9 cellular contexts compared by ENCODE assay signal in genomic region chr17:20121359-20122235, GRCh38.
DNase-seq lines count a peak whose midpoint lies in the region; ATAC-seq and TF ChIP-seq lines count a peak whose summit lies in the region.
"Had no signal": no experiment of that assay in that cellular context is flagged by ENCODE, and none has a peak within 500 bp of the region (broad histone marks: within the 10 kb centered on the region; RNA-seq: fewer than 3 reads in every experiment).

No MANE protein-coding gene starts in this region.

- CTCF ChIA-PET in Calu3 (lab: Charles Lee), result interaction anchor here (0.6 to 1.1 kb wide), 2 partner anchors 69 to 105 kb away, joined by 3 to 8 read pairs; no protein-coding TSS in a partner anchor

- H3K27ac Mint-ChIP-seq in Calu3 (ENCODE audit: unreplicated experiment), result no peak overlapping the region
- no peak overlapping the region for H3K27ac Mint-ChIP-seq in activated naive CD8-positive, alpha-beta T cell treated with anti-CD3 and anti-CD28 coated beads, Interleukin-2, amount 50 U/mL, for 24 hours
- H3K27ac Mint-ChIP-seq: activated naive CD8-positive, alpha-beta T cell had no signal

- H3K36me3 Mint-ChIP-seq in Calu3 (ENCODE audit: insufficient read depth, unreplicated experiment), result no peaks in the 10 kb centered on the region
- H3K36me3 Mint-ChIP-seq in activated naive CD8-positive, alpha-beta T cell treated with anti-CD3 and anti-CD28 coated beads, Interleukin-2, amount 50 U/mL, for 24 hours (ENCODE audit: low read depth), result no peaks in the 10 kb centered on the region
- H3K36me3 Mint-ChIP-seq: activated naive CD8-positive, alpha-beta T cell had no signal

- intact Hi-C loops in Calu3 (cut with micrococcal nuclease; ENCODE audit: unreplicated experiment), result loop anchor here (1.0 to 2.0 kb wide), 2 partner anchors 104 to 199 kb away; no protein-coding TSS in a partner anchor
- intact Hi-C loops in prostate gland (cut with DNase I), result loop anchor here (2.0 to 10.0 kb wide), 2 partner anchors 105 to 193 kb away; no protein-coding TSS in a partner anchor

- in situ Hi-C loops in KBM-7 (cut with MboI; ENCODE audit: low pct_unique_long_range_greater_than_20kb, low sequenced_read_pairs), result no loop called here

- H3K27ac ChIP-seq in cardiac muscle cell (no peak overlapping the region), prostate gland (no peak overlapping the region)

- WGBS in prostate gland, result 52% methylated on average over 11 of the region's 11 CpGs

- H3K4me3 Mint-ChIP-seq in Calu3 (ENCODE audit: low read depth, unreplicated experiment), result no peak overlapping the region
- no peak overlapping the region for H3K4me3 Mint-ChIP-seq in activated naive CD8-positive, alpha-beta T cell treated with anti-CD3 and anti-CD28 coated beads, Interleukin-2, amount 50 U/mL, for 24 hours
- H3K4me3 Mint-ChIP-seq: activated naive CD8-positive, alpha-beta T cell had no signal

- TF ChIP-seq POLR2A in prostate gland (IDR thresholded peaks at IDR 0.05), result no peak

- H3K4me3 ChIP-seq in cardiac muscle cell (no peak overlapping the region), prostate gland (no peak overlapping the region)

- H3K4me1 Mint-ChIP-seq in Calu3 (ENCODE audit: low read depth, unreplicated experiment), result peaks cover 14% of the 10 kb centered on the region
- H3K4me1 Mint-ChIP-seq in activated naive CD8-positive, alpha-beta T cell treated with anti-CD3 and anti-CD28 coated beads, Interleukin-2, amount 50 U/mL, for 24 hours, result peaks cover 2% of the 10 kb centered on the region

- TF ChIP-seq CTCF in Calu3 (IDR thresholded peaks at IDR 0.05; ENCODE audit: unreplicated experiment) (peak; percentile 75), cardiac muscle cell (IDR thresholded peaks at IDR 0.05; ENCODE audit: low read depth, low read length) (peak; percentile 92), prostate gland (IDR thresholded peaks at IDR 0.05) (peak; percentile 76 to 87 (median 82))

- no peak for ATAC-seq in activated naive CD8-positive, alpha-beta T cell treated with anti-CD3 and anti-CD28 coated beads, Interleukin-2, amount 50 U/mL, for 24 hours
- no peak for ATAC-seq in GM18502 (IDR thresholded peaks at IDR 0.05; ENCODE audit: poor library complexity, unreplicated experiment)

- H3K36me3 ChIP-seq in cardiac muscle cell (no peaks in the 10 kb centered on the region), prostate gland (no peaks in the 10 kb centered on the region)

- H3K27me3 Mint-ChIP-seq in Calu3 (ENCODE audit: unreplicated experiment), result peaks cover 11% of the 10 kb centered on the region
- H3K27me3 Mint-ChIP-seq in activated naive CD8-positive, alpha-beta T cell treated with anti-CD3 and anti-CD28 coated beads, Interleukin-2, amount 50 U/mL, for 24 hours, result no peaks in the 10 kb centered on the region

- no peaks in the 10 kb centered on the region for H3K9me3 Mint-ChIP-seq in Calu3 (ENCODE audit: low read depth, unreplicated experiment)
- no peaks in the 10 kb centered on the region for H3K9me3 Mint-ChIP-seq in activated naive CD8-positive, alpha-beta T cell treated with anti-CD3 and anti-CD28 coated beads, Interleukin-2, amount 50 U/mL, for 24 hours

- DNase-seq in Calu3, result peak; percentile 54
- DNase-seq in KBM-7, result peak; percentile 77
- peak; percentile 49 for DNase-seq in SW480 (ENCODE audit: low spot score)
- DNase-seq in activated naive CD8-positive, alpha-beta T cell treated with anti-CD3 and anti-CD28 coated beads, Interleukin-2, amount 50 U/mL, for 24 hours, result peak; percentile 74
- peak; percentile 75 to 76 for DNase-seq in cardiac muscle cell (ENCODE audit: low read depth in 1 of 2, low spot score in 1 of 2)
- peak; percentile 47 for DNase-seq in prostate gland (ENCODE audit: low spot score)
- DNase-seq in ureter (ENCODE audit: low spot score), result peak; percentile 55

- H3K27me3 ChIP-seq in cardiac muscle cell (no peaks in the 10 kb centered on the region), prostate gland (replicated peaks; ENCODE audit: insufficient read depth) (no peaks in the 10 kb centered on the region)

- H3K9me3 ChIP-seq in cardiac muscle cell (ENCODE audit: low read depth), result no peaks in the 10 kb centered on the region
- no peaks in the 10 kb centered on the region for H3K9me3 ChIP-seq in prostate gland

- BruUV-seq in Calu3 (replicated peaks; lab: Mats Ljungman, UMichigan), result no TSS peak

- H3K4me1 ChIP-seq in cardiac muscle cell (ENCODE audit: low read depth) (no peaks in the 10 kb centered on the region), prostate gland (replicated peaks) (no peaks in the 10 kb centered on the region)
